Comparison of ENCODE assay signal across 17 cellular contexts in genomic region chr12:100954118-100954517, GRCh38.
"Had no signal": no experiment of that assay in that cellular context is flagged by ENCODE, and none has a peak within 500 bp of the region (broad histone marks: within the 10 kb centered on the region; RNA-seq: fewer than 3 reads in every experiment).

No MANE protein-coding gene starts in this region.

- DNase-seq: colonic mucosa; dermis blood vessel endothelial cell; erythroblast; foreskin keratinocyte; mammary epithelial cell; natural killer cell; sigmoid colon; stimulated activated CD4-positive, alpha-beta T cell treated with anti-CD3 and anti-CD28 coated beads, Interleukin-2, amount 100 ng/mL, for 24 hours; stimulated activated CD4-positive, alpha-beta T cell treated with anti-CD3 and anti-CD28 coated beads, Interleukin-4, amount 100 ng/mL, for 4 hours; stimulated activated naive B cell treated with anti-CD40 and anti-IgM and Interleukin-4, amounts not matched to agents 10 μg/mL and 1 μg/mL and 100 μg/mL, for 72 hours; stimulated activated naive CD8-positive, alpha-beta T cell treated with anti-CD3 and anti-CD28 coated beads, Interleukin-15, amount 100 ng/mL, for 72 hours; testis had no signal

- H3K4me3 ChIP-seq: colonic mucosa, right atrium auricular region, sigmoid colon, skin epidermis, testis, tibial nerve had no signal

- FAIRE-seq: endothelial cell of umbilical vein, urothelium cell line had no signal

- H3K27ac ChIP-seq: colonic mucosa, foreskin keratinocyte, right atrium auricular region, sigmoid colon, skin epidermis, testis, tibial nerve had no signal

- H3K27me3 ChIP-seq: colonic mucosa, foreskin keratinocyte, right atrium auricular region, sigmoid colon, testis, tibial nerve had no signal

- H3K9me3 ChIP-seq: colonic mucosa, right atrium auricular region, sigmoid colon, testis, tibial nerve had no signal

- H3K36me3 ChIP-seq: colonic mucosa, right atrium auricular region, sigmoid colon, tibial nerve had no signal

- H3K4me1 ChIP-seq: colonic mucosa, foreskin keratinocyte, right atrium auricular region, sigmoid colon, tibial nerve had no signal
